9 cellular contexts compared by ENCODE assay signal in the genomic region with DNA sequence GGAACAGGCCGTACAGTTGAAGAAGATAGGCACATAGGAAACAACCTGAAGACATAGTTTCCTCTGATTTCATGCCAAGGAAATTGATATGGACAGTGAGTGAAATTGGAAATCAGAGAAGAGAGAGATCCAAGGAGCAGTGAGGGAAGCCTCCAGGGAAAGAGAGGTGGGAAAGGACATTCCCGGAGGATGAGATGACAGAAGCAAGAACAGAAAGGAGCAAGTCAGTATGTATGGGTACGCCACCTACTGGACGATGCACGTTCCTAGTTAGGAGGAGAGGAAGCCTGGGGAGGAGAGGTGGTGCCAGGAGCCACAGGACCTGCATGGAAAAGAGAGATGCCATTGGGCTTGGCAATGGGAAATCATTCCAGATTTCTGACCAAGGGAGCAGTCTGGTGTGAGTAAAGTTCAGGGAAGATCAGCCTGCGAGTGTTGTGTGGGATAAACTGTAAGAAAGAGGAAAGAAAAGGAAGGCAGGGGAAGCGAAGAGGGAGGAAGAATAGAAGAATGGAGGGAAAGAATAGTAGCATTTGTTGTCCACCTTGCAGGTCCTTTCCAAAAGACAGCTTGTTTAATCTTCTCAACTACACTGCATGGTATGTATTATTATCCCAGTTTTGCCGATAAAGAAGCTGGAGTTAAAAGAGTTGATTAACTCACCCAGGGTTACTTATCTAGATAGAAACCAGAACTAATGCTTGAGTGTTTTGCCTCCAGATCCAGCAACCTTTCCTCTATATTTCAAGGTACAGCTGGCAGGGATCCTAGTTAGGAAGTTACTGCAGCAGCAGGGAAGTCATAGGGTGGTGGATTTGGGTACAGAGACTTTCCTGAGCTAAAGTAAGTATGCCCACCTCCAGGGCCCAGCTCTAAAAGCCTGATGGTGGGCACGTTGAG. TPM values are rescaled to one million over a fixed set of nuclear protein-coding genes. Genes with fewer than 3 reads are reported as not detected.
DNase-seq lines count a peak whose midpoint lies in the region; ATAC-seq and TF ChIP-seq lines count a peak whose summit lies in the region.
"Had no signal": no experiment of that assay in that cellular context is flagged by ENCODE, and none has a peak within 500 bp of the region (broad histone marks: within the 10 kb centered on the region; RNA-seq: fewer than 3 reads in every experiment).

No MANE protein-coding gene starts in this region.

- H3K27ac Mint-ChIP-seq in endothelial cell (ENCODE audit: unreplicated experiment): no peak overlapping the region
- H3K27ac Mint-ChIP-seq: immature natural killer cell had no signal

- peaks cover 12% of the 10 kb centered on the region for H3K4me1 Mint-ChIP-seq in endothelial cell (ENCODE audit: unreplicated experiment)
- H3K4me1 Mint-ChIP-seq: immature natural killer cell had no signal

- H3K36me3 Mint-ChIP-seq in endothelial cell (ENCODE audit: low read depth, unreplicated experiment): no peaks in the 10 kb centered on the region
- H3K36me3 Mint-ChIP-seq: immature natural killer cell had no signal

- peak; percentile 89 for DNase-seq in A172 (ENCODE audit: low spot score)
- peak; percentile 60 for DNase-seq in GM10248 (ENCODE audit: extremely low spot score)
- DNase-seq in NCI-H146 (lab: John Stamatoyannopoulos, UW): peak; percentile 57
- peak; percentile 67 for DNase-seq in endothelial cell (ENCODE audit: low spot score)
- DNase-seq in mucosa of gallbladder (ENCODE audit: low spot score): peak; percentile 69

- CTCF ChIA-PET in GM10248 (lab: Yijun Ruan, JAX): interaction anchor here (0.7 to 4.5 kb wide), 28 partner anchors 9 to 578 kb away, joined by 3 to 60 read pairs (median 5); partner anchors contain the start of genes C1orf116, FCAMR, IL20 and PFKFB2

- H3K4me3 Mint-ChIP-seq in endothelial cell (ENCODE audit: unreplicated experiment): no peak overlapping the region
- H3K4me3 Mint-ChIP-seq: immature natural killer cell had no signal

- POLR2A ChIA-PET in GM10248 (lab: Yijun Ruan, JAX): no interaction called here

- H3K9me3 Mint-ChIP-seq in endothelial cell (ENCODE audit: unreplicated experiment): no peaks in the 10 kb centered on the region
- H3K9me3 Mint-ChIP-seq: immature natural killer cell had no signal

- ATAC-seq in HG03460 (IDR thresholded peaks at IDR 0.05; ENCODE audit: unreplicated experiment) (no peak), HG02870 (IDR thresholded peaks at IDR 0.05; ENCODE audit: unreplicated experiment) (no peak)

- peak overlapping the region; percentile 79 for H3K27ac ChIP-seq in VCaP

- no peaks in the 10 kb centered on the region for H3K27me3 Mint-ChIP-seq in endothelial cell (ENCODE audit: unreplicated experiment)

- peak; percentile 85 for TF ChIP-seq CTCF in GM10248 (IDR thresholded peaks at IDR 0.05; ENCODE audit: control extremely low read depth, extremely low read depth, low read depth, missing control alignments)
- TF ChIP-seq CTCF in VCaP (conservative IDR thresholded peaks at IDR 0.05): peak; percentile 74
- TF ChIP-seq CTCF in endothelial cell (IDR thresholded peaks at IDR 0.05; ENCODE audit: unreplicated experiment): peak; percentile 64

RNA-seq across cellular contexts. Expression of gene C1orf116, which starts 27.4 kb away (rescaled TPM):
- total RNA-seq in A172 (2014; rRNA removed; shearing (Covaris generic)): 0.31 and 1.4 TPM in 2 replicates
- 0.08 TPM for total RNA-seq in endothelial cell (ENCODE audit: unreplicated experiment)
- total RNA-seq in mucosa of gallbladder: 45.1 TPM

RNA-seq across cellular contexts. Expression of gene FCAMR, which starts 34.9 kb away (rescaled TPM):
- not detected in 2 replicates for total RNA-seq in A172 (2014; rRNA removed; shearing (Covaris generic))
- total RNA-seq in endothelial cell (ENCODE audit: unreplicated experiment): not detected
- 0.46 TPM for total RNA-seq in mucosa of gallbladder

RNA-seq across cellular contexts. Expression of gene YOD1, which starts 45.8 kb away (rescaled TPM):
- total RNA-seq in A172 (2014; rRNA removed; shearing (Covaris generic)): 4.4 and 5.1 TPM in 2 replicates
- total RNA-seq in endothelial cell (ENCODE audit: unreplicated experiment): 9.0 TPM
- total RNA-seq in mucosa of gallbladder: 4.5 TPM

RNA-seq across cellular contexts. Expression of gene PFKFB2, which starts 47.9 kb away (rescaled TPM):
- 15.6 and 17.4 TPM in 2 replicates for total RNA-seq in A172 (2014; rRNA removed; shearing (Covaris generic))
- 8.9 TPM for total RNA-seq in endothelial cell (ENCODE audit: unreplicated experiment)
- total RNA-seq in mucosa of gallbladder: 17.9 TPM

RNA-seq across cellular contexts. Expression of gene PIGR, which starts 58.9 kb away (rescaled TPM):
- not detected in 2 replicates for total RNA-seq in A172 (2014; rRNA removed; shearing (Covaris generic))
- total RNA-seq in endothelial cell (ENCODE audit: unreplicated experiment) (not detected), mucosa of gallbladder (2,875 TPM)

Comparison
In these comparisons a context has a peak if more than half of its experiments do, and no peak if none do; other contexts are left out.
1. RNA of gene C1orf116, which starts 27.4 kb away (total RNA-seq): 45.1 TPM in mucosa of gallbladder (single experiment); 0.31 to 1.4 TPM in A172 and 0.08 TPM in endothelial cell (single experiment); every median in the first group is over 10 times any median in the second.
2. Peak in every context shown above with its lines, with median percentiles within 50 percentile points of each other: DNase-seq and CTCF ChIP-seq.